ENCODE assay signal across 17 cellular contexts in genomic region chr7:157693071-157693520, GRCh38.
A peak's percentile ranks its signal among the peaks of the same experiment; 100 is the strongest.
DNase-seq lines count a peak whose midpoint lies in the region; ATAC-seq, FAIRE-seq and TF ChIP-seq lines count a peak whose summit lies in the region.
"Had no signal": no experiment of that assay in that cellular context is flagged by ENCODE, and none has a peak within 500 bp of the region (broad histone marks: within the 10 kb centered on the region; RNA-seq: fewer than 3 reads in every experiment).

No MANE protein-coding gene starts in this region.

- DNase-seq in heart left ventricle (peak in 2 of 5 donors; percentile 12 to 13), Right ventricle myocardium inferior (ENCODE audit: missing footprints) (no peak), NT2/D1 (ENCODE audit: low read depth, low spot score) (no peak), left lung (peak; percentile 20 to 74), stomach (peak; percentile 20), HAP-1 (ENCODE audit: low spot score in 2 of 2) (no peak), RCC 7860 (ENCODE audit: low spot score) (no peak)
- DNase-seq: activated CD4-positive, alpha-beta T cell treated with anti-CD3 and anti-CD28 coated beads, Interleukin-2, amount 10 ng/mL, durations not matched to agents 24 days and 14 days; activated T-cell treated with anti-CD3 and anti-CD28 coated beads, Interleukin-2, amount 50 U/mL, for 1 hour; DMS153; hippocampal formation; KBM-7; NCI-H187; NCI-H510A had no signal

- no peak for TF ChIP-seq EP300 in stomach (IDR thresholded peaks at IDR 0.05)

- intact Hi-C loops in heart left ventricle (cut with DNase I) (no loop called here), Right ventricle myocardium inferior (cut with DNase I) (loop anchor here (5.0 kb wide), 1 partner anchor 76 kb away; no protein-coding TSS in a partner anchor), left lung (cut with DNase I) (no loop called here), stomach (cut with DNase I; ENCODE audit: low total_unique reads) (no loop called here)

- peak overlapping the region; percentile 61 for H3K9ac ChIP-seq in NT2/D1 (ENCODE audit: insufficient read length, low read depth)

- H3K27ac ChIP-seq in heart left ventricle = no peak overlapping the region
- H3K27ac ChIP-seq in left lung = no peak overlapping the region
- no peak overlapping the region for H3K27ac ChIP-seq in stomach
- H3K27ac ChIP-seq: ascending aorta had no signal

- WGBS in heart left ventricle, 4 donors = 1 to 2% (median 2%) methylated on average over 33 to 46 of the region's 47 CpGs
- WGBS in stomach, 5 donors = 3 to 7% (median 4%) methylated on average over 25 to 46 of the region's 47 CpGs

- peak in 1 of 4 donors; percentile 5 for ATAC-seq in heart left ventricle
- no peak for ATAC-seq in Right ventricle myocardium inferior
- ATAC-seq in left lung = no peak
- no peak for ATAC-seq in GM21825 (IDR thresholded peaks at IDR 0.05; ENCODE audit: unreplicated experiment)
- ATAC-seq: HCT116 had no signal

- H3K4me1 ChIP-seq in heart left ventricle = peaks cover 0 to 55% (median 16%) of the 10 kb centered on the region in 12 donors
- peaks cover 9% of the 10 kb centered on the region for H3K4me1 ChIP-seq in NT2/D1 (ENCODE audit: insufficient read depth, insufficient read length)
- peaks cover 0 to 35% of the 10 kb centered on the region in 2 donors for H3K4me1 ChIP-seq in left lung
- H3K4me1 ChIP-seq in stomach = peaks cover 30 to 59% (median 53%) of the 10 kb centered on the region in 4 donors
- peaks cover under 1% of the 10 kb centered on the region for H3K4me1 ChIP-seq in HAP-1
- H3K4me1 ChIP-seq: ascending aorta had no signal

- in situ Hi-C loops in HAP-1 (cut with MboI; ENCODE audit: low sequenced_read_pairs) = no loop called here

- H3K36me3 ChIP-seq in heart left ventricle (no peaks in the 10 kb centered on the region), NT2/D1 (ENCODE audit: insufficient read depth, insufficient read length, low read length) (no peaks in the 10 kb centered on the region), left lung (no peaks in the 10 kb centered on the region), stomach (no peaks in the 10 kb centered on the region), HAP-1 (replicated peaks) (no peaks in the 10 kb centered on the region)
- H3K36me3 ChIP-seq: ascending aorta had no signal

- TF ChIP-seq POLR2A in heart left ventricle (IDR thresholded peaks at IDR 0.05) (no peak), stomach (IDR thresholded peaks at IDR 0.05) (no peak)

- peak overlapping the region in 8 of 12 donors; percentile 8 to 58 (median 44) for H3K4me3 ChIP-seq in heart left ventricle
- H3K4me3 ChIP-seq in NT2/D1 (ENCODE audit: insufficient read length, low read depth) = peak overlapping the region; percentile 34
- no peak overlapping the region for H3K4me3 ChIP-seq in left lung
- H3K4me3 ChIP-seq in stomach = peak overlapping the region in 2 of 4 donors; percentile 16 to 56
- no peak overlapping the region for H3K4me3 ChIP-seq in HAP-1

- TF ChIP-seq CTCF in heart left ventricle (IDR thresholded peaks at IDR 0.05) = no peak
- TF ChIP-seq CTCF in left lung (IDR thresholded peaks at IDR 0.05) = no peak
- TF ChIP-seq CTCF in stomach (IDR thresholded peaks at IDR 0.05) = no peak

- FAIRE-seq in RCC 7860 (lab: Jason Lieb, UNC) = no peak

- H3K9me3 ChIP-seq in heart left ventricle (no peaks in the 10 kb centered on the region), NT2/D1 (ENCODE audit: insufficient read depth, low read length) (peaks cover 6% of the 10 kb centered on the region; the same call in 1 of the 2 replicates), left lung (no peaks in the 10 kb centered on the region), stomach (peaks cover 0 to 3% (median 0%) of the 10 kb centered on the region in 4 donors), HAP-1 (no peaks in the 10 kb centered on the region)
- H3K9me3 ChIP-seq: ascending aorta had no signal

- H3K27me3 ChIP-seq in heart left ventricle (peaks cover 25 to 74% (median 55%) of the 10 kb centered on the region in 9 donors), NT2/D1 (ENCODE audit: insufficient read depth, insufficient read length) (peaks cover 66% of the 10 kb centered on the region), left lung (peaks cover 63 to 78% of the 10 kb centered on the region in 2 donors), stomach (peaks cover 32 to 88% (median 60%) of the 10 kb centered on the region in 3 donors), HAP-1 (ENCODE audit: low read depth) (no peaks in the 10 kb centered on the region)

Comparison
In these comparisons a context has a peak if more than half of its experiments do, and no peak if none do; other contexts are left out.
1. DNase-seq: peak in left lung (2 of 2) and stomach (single experiment); none in Right ventricle myocardium inferior (single experiment), NT2/D1 (single experiment), HAP-1 (0 of 2) and RCC 7860 (single experiment).
2. H3K4me3 ChIP-seq: peak in heart left ventricle (8 of 12) and NT2/D1 (single experiment); none in left lung (0 of 2) and HAP-1 (single experiment).